In the genomic region with DNA sequence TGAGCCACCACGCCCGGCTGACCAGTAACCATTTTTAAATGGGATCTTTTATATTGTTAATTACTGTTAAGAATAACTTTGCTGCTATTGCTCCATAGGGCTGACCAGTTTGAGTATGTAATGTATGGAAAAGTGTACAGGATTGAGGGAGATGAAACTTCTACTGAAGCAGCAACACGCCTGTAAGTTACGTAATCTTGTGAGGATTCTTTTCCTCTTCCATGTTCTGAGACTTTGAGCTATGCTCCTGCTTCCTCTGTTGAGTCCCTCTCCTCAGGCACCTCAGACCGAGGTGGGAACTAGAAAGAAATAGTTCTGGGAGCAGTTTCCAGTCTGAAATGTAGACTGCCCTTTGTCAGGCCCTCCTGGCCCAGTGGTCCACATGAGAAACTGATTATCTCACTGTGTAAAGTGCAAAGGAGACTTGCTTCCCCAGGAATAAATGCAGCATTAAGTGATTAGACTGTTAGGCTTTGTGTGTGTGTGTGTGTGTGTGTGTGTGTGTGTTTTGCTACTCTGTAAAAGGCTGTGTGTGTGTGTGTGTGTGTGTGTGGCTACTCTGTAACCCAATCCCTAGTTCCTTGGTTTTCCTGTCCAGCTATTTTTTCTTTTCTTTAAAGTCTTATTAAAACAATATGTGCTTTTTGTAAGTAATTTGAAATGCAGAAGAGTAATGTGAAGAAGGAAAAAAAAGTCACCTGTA, we compare ENCODE assay signal across 1 cellular context.
TF ChIP-seq lines count a peak whose summit lies in the region.

No MANE protein-coding gene starts in this region.

TF ChIP-seq in SK-N-SH treated with all-trans-retinoic acid at 6 μM for 48 hours, 23 proteins besides CTCF, POLR2A, EP300 and RAD21 (continued from another document):
- TF ChIP-seq PPARA (CRISPR knock-in tag; IDR thresholded peaks at IDR 0.05; ENCODE audit: borderline replicate concordance): no peak
- no peak for TF ChIP-seq TCF4 (CRISPR knock-in tag; IDR thresholded peaks at IDR 0.05; ENCODE audit: borderline replicate concordance)
- TF ChIP-seq, protein P1, sequence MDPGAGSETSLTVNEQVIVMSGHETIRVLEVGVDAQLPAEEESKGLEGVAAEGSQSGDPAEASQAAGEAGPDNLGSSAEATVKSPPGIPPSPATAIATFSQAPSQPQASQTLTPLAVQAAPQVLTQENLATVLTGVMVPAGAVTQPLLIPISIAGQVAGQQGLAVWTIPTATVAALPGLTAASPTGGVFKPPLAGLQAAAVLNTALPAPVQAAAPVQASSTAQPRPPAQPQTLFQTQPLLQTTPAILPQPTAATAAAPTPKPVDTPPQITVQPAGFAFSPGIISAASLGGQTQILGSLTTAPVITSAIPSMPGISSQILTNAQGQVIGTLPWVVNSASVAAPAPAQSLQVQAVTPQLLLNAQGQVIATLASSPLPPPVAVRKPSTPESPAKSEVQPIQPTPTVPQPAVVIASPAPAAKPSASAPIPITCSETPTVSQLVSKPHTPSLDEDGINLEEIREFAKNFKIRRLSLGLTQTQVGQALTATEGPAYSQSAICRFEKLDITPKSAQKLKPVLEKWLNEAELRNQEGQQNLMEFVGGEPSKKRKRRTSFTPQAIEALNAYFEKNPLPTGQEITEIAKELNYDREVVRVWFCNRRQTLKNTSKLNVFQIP (CRISPR knock-in tag; IDR thresholded peaks at IDR 0.05; ENCODE audit: borderline replicate concordance, low read depth): no peak
- no peak for TF ChIP-seq BACH2 (CRISPR knock-in tag; IDR thresholded peaks at IDR 0.05; ENCODE audit: borderline replicate concordance)
- no peak for TF ChIP-seq GLIS3 (CRISPR knock-in tag; IDR thresholded peaks at IDR 0.05)
- no peak for TF ChIP-seq ARNTL (CRISPR knock-in tag; IDR thresholded peaks at IDR 0.05; ENCODE audit: borderline replicate concordance, low read depth)
- no peak for TF ChIP-seq CSDC2 (CRISPR knock-in tag; IDR thresholded peaks at IDR 0.05)
- TF ChIP-seq ZFP30 (CRISPR knock-in tag; IDR thresholded peaks at IDR 0.05): no peak
- TF ChIP-seq ZNF70 (CRISPR knock-in tag; IDR thresholded peaks at IDR 0.05): no peak
- no peak for TF ChIP-seq OSR1 (CRISPR knock-in tag; IDR thresholded peaks at IDR 0.05)
- TF ChIP-seq SNAI2 (CRISPR knock-in tag; IDR thresholded peaks at IDR 0.05): no peak
- TF ChIP-seq, protein P2, sequence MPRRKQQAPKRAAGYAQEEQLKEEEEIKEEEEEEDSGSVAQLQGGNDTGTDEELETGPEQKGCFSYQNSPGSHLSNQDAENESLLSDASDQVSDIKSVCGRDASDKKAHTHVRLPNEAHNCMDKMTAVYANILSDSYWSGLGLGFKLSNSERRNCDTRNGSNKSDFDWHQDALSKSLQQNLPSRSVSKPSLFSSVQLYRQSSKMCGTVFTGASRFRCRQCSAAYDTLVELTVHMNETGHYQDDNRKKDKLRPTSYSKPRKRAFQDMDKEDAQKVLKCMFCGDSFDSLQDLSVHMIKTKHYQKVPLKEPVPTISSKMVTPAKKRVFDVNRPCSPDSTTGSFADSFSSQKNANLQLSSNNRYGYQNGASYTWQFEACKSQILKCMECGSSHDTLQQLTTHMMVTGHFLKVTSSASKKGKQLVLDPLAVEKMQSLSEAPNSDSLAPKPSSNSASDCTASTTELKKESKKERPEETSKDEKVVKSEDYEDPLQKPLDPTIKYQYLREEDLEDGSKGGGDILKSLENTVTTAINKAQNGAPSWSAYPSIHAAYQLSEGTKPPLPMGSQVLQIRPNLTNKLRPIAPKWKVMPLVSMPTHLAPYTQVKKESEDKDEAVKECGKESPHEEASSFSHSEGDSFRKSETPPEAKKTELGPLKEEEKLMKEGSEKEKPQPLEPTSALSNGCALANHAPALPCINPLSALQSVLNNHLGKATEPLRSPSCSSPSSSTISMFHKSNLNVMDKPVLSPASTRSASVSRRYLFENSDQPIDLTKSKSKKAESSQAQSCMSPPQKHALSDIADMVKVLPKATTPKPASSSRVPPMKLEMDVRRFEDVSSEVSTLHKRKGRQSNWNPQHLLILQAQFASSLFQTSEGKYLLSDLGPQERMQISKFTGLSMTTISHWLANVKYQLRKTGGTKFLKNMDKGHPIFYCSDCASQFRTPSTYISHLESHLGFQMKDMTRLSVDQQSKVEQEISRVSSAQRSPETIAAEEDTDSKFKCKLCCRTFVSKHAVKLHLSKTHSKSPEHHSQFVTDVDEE (CRISPR knock-in tag; IDR thresholded peaks at IDR 0.05): no peak
- TF ChIP-seq, protein P3, sequence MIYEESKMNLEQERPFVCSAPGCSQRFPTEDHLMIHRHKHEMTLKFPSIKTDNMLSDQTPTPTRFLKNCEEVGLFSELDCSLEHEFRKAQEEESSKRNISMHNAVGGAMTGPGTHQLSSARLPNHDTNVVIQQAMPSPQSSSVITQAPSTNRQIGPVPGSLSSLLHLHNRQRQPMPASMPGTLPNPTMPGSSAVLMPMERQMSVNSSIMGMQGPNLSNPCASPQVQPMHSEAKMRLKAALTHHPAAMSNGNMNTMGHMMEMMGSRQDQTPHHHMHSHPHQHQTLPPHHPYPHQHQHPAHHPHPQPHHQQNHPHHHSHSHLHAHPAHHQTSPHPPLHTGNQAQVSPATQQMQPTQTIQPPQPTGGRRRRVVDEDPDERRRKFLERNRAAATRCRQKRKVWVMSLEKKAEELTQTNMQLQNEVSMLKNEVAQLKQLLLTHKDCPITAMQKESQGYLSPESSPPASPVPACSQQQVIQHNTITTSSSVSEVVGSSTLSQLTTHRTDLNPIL (CRISPR knock-in tag; IDR thresholded peaks at IDR 0.05; ENCODE audit: low read depth): no peak
- TF ChIP-seq ZC3H10 (CRISPR knock-in tag; IDR thresholded peaks at IDR 0.05): no peak
- TF ChIP-seq, protein P4, sequence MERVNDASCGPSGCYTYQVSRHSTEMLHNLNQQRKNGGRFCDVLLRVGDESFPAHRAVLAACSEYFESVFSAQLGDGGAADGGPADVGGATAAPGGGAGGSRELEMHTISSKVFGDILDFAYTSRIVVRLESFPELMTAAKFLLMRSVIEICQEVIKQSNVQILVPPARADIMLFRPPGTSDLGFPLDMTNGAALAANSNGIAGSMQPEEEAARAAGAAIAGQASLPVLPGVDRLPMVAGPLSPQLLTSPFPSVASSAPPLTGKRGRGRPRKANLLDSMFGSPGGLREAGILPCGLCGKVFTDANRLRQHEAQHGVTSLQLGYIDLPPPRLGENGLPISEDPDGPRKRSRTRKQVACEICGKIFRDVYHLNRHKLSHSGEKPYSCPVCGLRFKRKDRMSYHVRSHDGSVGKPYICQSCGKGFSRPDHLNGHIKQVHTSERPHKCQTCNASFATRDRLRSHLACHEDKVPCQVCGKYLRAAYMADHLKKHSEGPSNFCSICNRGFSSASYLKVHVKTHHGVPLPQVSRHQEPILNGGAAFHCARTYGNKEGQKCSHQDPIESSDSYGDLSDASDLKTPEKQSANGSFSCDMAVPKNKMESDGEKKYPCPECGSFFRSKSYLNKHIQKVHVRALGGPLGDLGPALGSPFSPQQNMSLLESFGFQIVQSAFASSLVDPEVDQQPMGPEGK (CRISPR knock-in tag; IDR thresholded peaks at IDR 0.05; ENCODE audit: borderline replicate concordance): no peak
